In genomic region chr4:73019462-73020047, GRCh38 we compare ENCODE assay signal across 8 cellular contexts. TPM values are rescaled to one million over a fixed set of nuclear protein-coding genes. Genes with fewer than 3 reads are reported as not detected.
DNase-seq lines count a peak whose midpoint lies in the region; ATAC-seq and TF ChIP-seq lines count a peak whose summit lies in the region.

No MANE protein-coding gene starts in this region.

- no peaks in the 10 kb centered on the region for H3K36me3 ChIP-seq in brain microvascular endothelial cell (replicated peaks)
- H3K36me3 ChIP-seq in right lobe of liver = no peaks in the 10 kb centered on the region

- H3K27ac ChIP-seq in brain microvascular endothelial cell = no peak overlapping the region
- no peak overlapping the region for H3K27ac ChIP-seq in right lobe of liver

- H3K36me3 Mint-ChIP-seq in stimulated activated memory B cell treated with anti-CD40 and anti-IgM and Interleukin-4, amounts not matched to agents 10 μg/mL and 1 μg/mL and 100 μg/mL, for 72 hours = no peaks in the 10 kb centered on the region

- H3K9me3 Mint-ChIP-seq in stimulated activated memory B cell treated with anti-CD40 and anti-IgM and Interleukin-4, amounts not matched to agents 10 μg/mL and 1 μg/mL and 100 μg/mL, for 72 hours = no peaks in the 10 kb centered on the region

- H3K27me3 ChIP-seq in brain microvascular endothelial cell (replicated peaks) (no peaks in the 10 kb centered on the region), right lobe of liver (no peaks in the 10 kb centered on the region)

- H3K27me3 Mint-ChIP-seq in stimulated activated memory B cell treated with anti-CD40 and anti-IgM and Interleukin-4, amounts not matched to agents 10 μg/mL and 1 μg/mL and 100 μg/mL, for 72 hours = peaks cover 8% of the 10 kb centered on the region

- DNase-seq in AG04449 (ENCODE audit: low read depth, low spot score) = no peak
- DNase-seq in ELR (ENCODE audit: low read depth) = peak; percentile 66
- DNase-seq in NCI-H1105 treated with DMSO at 0.1 percent for 48 hours (lab: John Stamatoyannopoulos, UW) = peak; percentile 7
- DNase-seq in brain microvascular endothelial cell = peak; percentile 49
- DNase-seq in right lobe of liver = no peak
- DNase-seq in NCI-H774 (lab: John Stamatoyannopoulos, UW) = no peak
- DNase-seq in HuH-7.5 (ENCODE audit: low spot score) = no peak

- CTCF ChIA-PET in AG04449 (lab: Yijun Ruan, JAX) = interaction anchor here (0.5 to 4.2 kb wide), 9 partner anchors 11 to 514 kb away, joined by 3 to 33 read pairs (median 3); no protein-coding TSS in a partner anchor

- intact Hi-C loops in right lobe of liver (cut with DNase I) = loop anchor here in 1 of 2 donors (10.0 kb wide), 1 partner anchor 315 kb away; no protein-coding TSS in a partner anchor

- H3K4me1 ChIP-seq in right lobe of liver = no peaks in the 10 kb centered on the region

- peaks cover 4% of the 10 kb centered on the region for H3K4me1 Mint-ChIP-seq in stimulated activated memory B cell treated with anti-CD40 and anti-IgM and Interleukin-4, amounts not matched to agents 10 μg/mL and 1 μg/mL and 100 μg/mL, for 72 hours

- in situ Hi-C loops in brain microvascular endothelial cell (cut with HindIII; ENCODE audit: low pct_ligation_motif_present, low sequenced_read_pairs) = no loop called here

- no peak for TF ChIP-seq POLR2A in right lobe of liver (IDR thresholded peaks at IDR 0.05)

- POLR2A ChIA-PET in AG04449 (lab: Yijun Ruan, JAX) = no interaction called here

- no peaks in the 10 kb centered on the region for H3K9me3 ChIP-seq in right lobe of liver

- no peak overlapping the region for H3K4me3 Mint-ChIP-seq in stimulated activated memory B cell treated with anti-CD40 and anti-IgM and Interleukin-4, amounts not matched to agents 10 μg/mL and 1 μg/mL and 100 μg/mL, for 72 hours

- H3K27ac Mint-ChIP-seq in stimulated activated memory B cell treated with anti-CD40 and anti-IgM and Interleukin-4, amounts not matched to agents 10 μg/mL and 1 μg/mL and 100 μg/mL, for 72 hours = no peak overlapping the region

- peak; percentile 38 to 68 (median 66) for ATAC-seq in right lobe of liver
- no peak for ATAC-seq in stimulated activated memory B cell treated with anti-CD40 and anti-IgM and Interleukin-4, amounts not matched to agents 10 μg/mL and 1 μg/mL and 100 μg/mL, for 72 hours

- H3K4me3 ChIP-seq in AG04449 (ENCODE audit: low read depth, low read length) (no peak overlapping the region), brain microvascular endothelial cell (ENCODE audit: low read depth, low read length) (no peak overlapping the region), right lobe of liver (no peak overlapping the region)

- TF ChIP-seq CTCF in AG04449 (IDR thresholded peaks at IDR 0.05; ENCODE audit: insufficient read depth, low read length, missing control alignments) (peak; percentile 43), brain microvascular endothelial cell (IDR thresholded peaks at IDR 0.05; ENCODE audit: low read depth, low read length, missing control alignments) (peak; percentile 57), right lobe of liver (IDR thresholded peaks at IDR 0.05) (peak; percentile 68 to 75 (median 72))

- 0% methylated on average over 3 of the region's 3 CpGs for WGBS in right lobe of liver (ENCODE audit: insufficient coverage, low coverage, low lambda C conversion rate, missing lambda C conversion rate)

RNA-seq across cellular contexts. Expression of gene COX18, which starts 50.0 kb away (rescaled TPM):
- 10 to 100 TPM; 12.4 to 28.9 (median 17.0) TPM for total RNA-seq in right lobe of liver

Comparison
In these comparisons a context has a peak if more than half of its experiments do, and no peak if none do; other contexts are left out.
1. DNase-seq: peak in ELR (single experiment), NCI-H1105 treated with DMSO at 0.1 percent for 48 hours (single experiment) and brain microvascular endothelial cell (single experiment); none in AG04449 (single experiment), right lobe of liver (0 of 3), NCI-H774 (single experiment) and HuH-7.5 (single experiment).
2. Peak in every context shown above with its lines, with median percentiles within 50 percentile points of each other: CTCF ChIP-seq.